1 cellular context compared by ENCODE assay signal in the genomic region with DNA sequence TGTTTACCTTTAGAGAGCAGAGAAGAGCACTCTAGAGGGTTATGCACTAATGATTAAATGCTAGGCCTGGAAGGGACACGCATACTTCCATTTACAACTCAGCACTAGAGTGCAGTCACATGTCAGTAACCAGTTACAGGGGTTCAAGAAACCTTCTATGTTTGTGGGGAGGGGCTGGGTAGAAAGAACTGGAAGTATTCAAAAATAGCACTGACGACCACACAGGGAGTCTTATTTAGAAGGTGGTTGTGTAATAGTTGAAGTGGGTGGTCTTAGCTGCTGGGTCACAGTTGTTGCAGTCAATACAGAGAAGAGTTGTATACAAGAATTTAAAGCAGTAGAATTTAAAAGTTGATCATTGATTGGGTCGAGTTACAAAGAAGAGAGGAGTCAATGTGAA.
TF ChIP-seq lines count a peak whose summit lies in the region.

No MANE protein-coding gene starts in this region.

TF ChIP-seq in IMR-90, 13 proteins besides CTCF, POLR2A, EP300 and RAD21:
- no peak for TF ChIP-seq CHD1 (IDR thresholded peaks at IDR 0.05; ENCODE audit: low read depth, low read length)
- peak; percentile 37; the same call in 1 of the 2 replicates for TF ChIP-seq CEBPB (IDR thresholded peaks at IDR 0.05; ENCODE audit: low read depth, low read length)
TF ChIP-seq in IMR-90: peak in this region for 1.
